In the genomic region with DNA sequence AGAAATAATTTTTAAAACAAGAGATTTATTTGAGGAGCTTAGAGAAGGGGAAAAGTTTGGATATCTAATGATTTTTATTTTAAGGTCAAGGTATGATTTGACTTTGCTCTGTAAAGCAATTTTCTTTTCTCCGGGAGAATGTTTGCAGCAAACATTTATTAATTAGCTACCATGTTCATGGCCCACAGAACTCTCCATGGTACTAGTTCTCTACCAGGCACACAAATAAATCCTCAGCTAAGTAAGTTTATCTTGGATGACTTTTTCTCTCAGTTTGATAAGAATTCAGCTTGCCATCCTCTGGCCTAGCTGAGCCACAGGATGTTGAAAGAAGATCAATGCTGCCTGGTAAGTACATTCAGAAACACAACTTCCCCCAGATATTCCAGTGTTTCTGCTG, we compare ENCODE assay signal across 9 cellular contexts.
"Had no signal": no experiment of that assay in that cellular context is flagged by ENCODE, and none has a peak within 500 bp of the region (broad histone marks: within the 10 kb centered on the region; RNA-seq: fewer than 3 reads in every experiment).

No MANE protein-coding gene starts in this region.

- H3K36me3 ChIP-seq: HAP-1 had no signal

- H3K27ac ChIP-seq: HL-60, KMS-11 had no signal

- H3K27ac Mint-ChIP-seq: HFFc6 had no signal

- H3K4me2 ChIP-seq: KMS-11 had no signal

- H3K4me1 ChIP-seq: HAP-1 had no signal

- H3K9me3 ChIP-seq: HAP-1 had no signal

- H3K4me3 Mint-ChIP-seq: HFFc6 had no signal

- DNase-seq: GOT3, H7, HFFc6, IMR-90, Karpas-422, KBM-7 had no signal

- H3K4me3 ChIP-seq: HAP-1 had no signal
